2 cellular contexts compared by ENCODE assay signal in the genomic region with DNA sequence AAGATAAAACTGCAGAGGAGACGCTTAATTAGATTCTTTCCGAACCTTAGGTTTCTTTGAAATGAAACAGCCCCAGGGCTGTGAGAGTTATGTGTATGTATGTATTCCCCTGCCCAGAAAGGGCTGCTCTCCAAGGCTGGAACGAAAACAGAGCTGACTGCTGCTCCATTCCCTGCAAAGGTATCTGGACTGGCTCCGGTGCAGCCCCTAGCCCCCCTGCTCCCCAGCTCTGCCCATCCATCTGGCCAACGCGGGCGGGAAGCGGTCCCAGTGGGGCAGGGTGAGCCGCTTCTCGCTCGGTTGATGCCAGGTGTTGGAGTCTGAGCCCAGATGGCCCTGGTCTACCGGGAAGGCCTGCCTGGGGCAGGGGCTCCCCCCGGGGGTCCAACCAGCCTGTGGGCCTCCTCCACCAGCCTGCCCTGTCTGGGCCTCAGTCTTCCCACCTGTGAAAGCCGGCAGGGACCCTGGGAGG.
TF ChIP-seq lines count a peak whose summit lies in the region.

No MANE protein-coding gene starts in this region.

TF ChIP-seq in IMR-90, 13 proteins besides CTCF, POLR2A, EP300 and RAD21:
- TF ChIP-seq USF2 (IDR thresholded peaks at IDR 0.05; ENCODE audit: low read depth, low read length), result no peak
- no peak for TF ChIP-seq CEBPB (IDR thresholded peaks at IDR 0.05; ENCODE audit: low read depth, low read length)
- no peak for TF ChIP-seq MXI1 (IDR thresholded peaks at IDR 0.05; ENCODE audit: borderline replicate concordance, low read depth, low read length)
TF ChIP-seq in IMR-90: peak in this region for 0.

TF ChIP-seq in GM23338, 12 proteins besides CTCF, POLR2A, EP300 and RAD21:
- TF ChIP-seq ZNF331 (CRISPR knock-in tag; IDR thresholded peaks at IDR 0.05; ENCODE audit: low read depth), result no peak
- TF ChIP-seq STAT1 (IDR thresholded peaks at IDR 0.05; ENCODE audit: unreplicated experiment), result no peak
- no peak for TF ChIP-seq EZH2phosphoT487 (IDR thresholded peaks at IDR 0.05; ENCODE audit: unreplicated experiment)
- no peak for TF ChIP-seq POLR2AphosphoS5 (IDR thresholded peaks at IDR 0.05; ENCODE audit: low read depth)
- TF ChIP-seq ZNF462 (CRISPR knock-in tag; IDR thresholded peaks at IDR 0.05), result no peak
- TF ChIP-seq, protein P1, sequence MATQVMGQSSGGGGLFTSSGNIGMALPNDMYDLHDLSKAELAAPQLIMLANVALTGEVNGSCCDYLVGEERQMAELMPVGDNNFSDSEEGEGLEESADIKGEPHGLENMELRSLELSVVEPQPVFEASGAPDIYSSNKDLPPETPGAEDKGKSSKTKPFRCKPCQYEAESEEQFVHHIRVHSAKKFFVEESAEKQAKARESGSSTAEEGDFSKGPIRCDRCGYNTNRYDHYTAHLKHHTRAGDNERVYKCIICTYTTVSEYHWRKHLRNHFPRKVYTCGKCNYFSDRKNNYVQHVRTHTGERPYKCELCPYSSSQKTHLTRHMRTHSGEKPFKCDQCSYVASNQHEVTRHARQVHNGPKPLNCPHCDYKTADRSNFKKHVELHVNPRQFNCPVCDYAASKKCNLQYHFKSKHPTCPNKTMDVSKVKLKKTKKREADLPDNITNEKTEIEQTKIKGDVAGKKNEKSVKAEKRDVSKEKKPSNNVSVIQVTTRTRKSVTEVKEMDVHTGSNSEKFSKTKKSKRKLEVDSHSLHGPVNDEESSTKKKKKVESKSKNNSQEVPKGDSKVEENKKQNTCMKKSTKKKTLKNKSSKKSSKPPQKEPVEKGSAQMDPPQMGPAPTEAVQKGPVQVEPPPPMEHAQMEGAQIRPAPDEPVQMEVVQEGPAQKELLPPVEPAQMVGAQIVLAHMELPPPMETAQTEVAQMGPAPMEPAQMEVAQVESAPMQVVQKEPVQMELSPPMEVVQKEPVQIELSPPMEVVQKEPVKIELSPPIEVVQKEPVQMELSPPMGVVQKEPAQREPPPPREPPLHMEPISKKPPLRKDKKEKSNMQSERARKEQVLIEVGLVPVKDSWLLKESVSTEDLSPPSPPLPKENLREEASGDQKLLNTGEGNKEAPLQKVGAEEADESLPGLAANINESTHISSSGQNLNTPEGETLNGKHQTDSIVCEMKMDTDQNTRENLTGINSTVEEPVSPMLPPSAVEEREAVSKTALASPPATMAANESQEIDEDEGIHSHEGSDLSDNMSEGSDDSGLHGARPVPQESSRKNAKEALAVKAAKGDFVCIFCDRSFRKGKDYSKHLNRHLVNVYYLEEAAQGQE (IDR thresholded peaks at IDR 0.05; ENCODE audit: unreplicated experiment), result no peak
- TF ChIP-seq, protein P2, sequence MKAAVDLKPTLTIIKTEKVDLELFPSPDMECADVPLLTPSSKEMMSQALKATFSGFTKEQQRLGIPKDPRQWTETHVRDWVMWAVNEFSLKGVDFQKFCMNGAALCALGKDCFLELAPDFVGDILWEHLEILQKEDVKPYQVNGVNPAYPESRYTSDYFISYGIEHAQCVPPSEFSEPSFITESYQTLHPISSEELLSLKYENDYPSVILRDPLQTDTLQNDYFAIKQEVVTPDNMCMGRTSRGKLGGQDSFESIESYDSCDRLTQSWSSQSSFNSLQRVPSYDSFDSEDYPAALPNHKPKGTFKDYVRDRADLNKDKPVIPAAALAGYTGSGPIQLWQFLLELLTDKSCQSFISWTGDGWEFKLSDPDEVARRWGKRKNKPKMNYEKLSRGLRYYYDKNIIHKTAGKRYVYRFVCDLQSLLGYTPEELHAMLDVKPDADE (IDR thresholded peaks at IDR 0.05), result no peak
- TF ChIP-seq EZH2 (IDR thresholded peaks at IDR 0.05; ENCODE audit: low read depth, unreplicated experiment), result no peak
